ENCODE assay signal across 1 cellular context in genomic region chr21:20662523-20662922, GRCh38.
TF ChIP-seq lines count a peak whose summit lies in the region.

No MANE protein-coding gene starts in this region.

TF ChIP-seq in GM23338, 12 proteins besides CTCF, POLR2A, EP300 and RAD21:
- TF ChIP-seq EZH2 (IDR thresholded peaks at IDR 0.05; ENCODE audit: low read depth, unreplicated experiment) (no peak), ZNF331 (CRISPR knock-in tag; IDR thresholded peaks at IDR 0.05; ENCODE audit: low read depth) (no peak), POLR2AphosphoS5 (IDR thresholded peaks at IDR 0.05; ENCODE audit: low read depth) (no peak), STAT1 (IDR thresholded peaks at IDR 0.05; ENCODE audit: unreplicated experiment) (no peak), ETS1 (IDR thresholded peaks at IDR 0.05) (no peak), ZNF462 (CRISPR knock-in tag; IDR thresholded peaks at IDR 0.05) (no peak), JUNB (IDR thresholded peaks at IDR 0.05; ENCODE audit: unreplicated experiment) (no peak), ZNF114 (CRISPR knock-in tag; IDR thresholded peaks at IDR 0.05) (no peak)
